Comparison of ENCODE assay signal across 7 cellular contexts in the genomic region with DNA sequence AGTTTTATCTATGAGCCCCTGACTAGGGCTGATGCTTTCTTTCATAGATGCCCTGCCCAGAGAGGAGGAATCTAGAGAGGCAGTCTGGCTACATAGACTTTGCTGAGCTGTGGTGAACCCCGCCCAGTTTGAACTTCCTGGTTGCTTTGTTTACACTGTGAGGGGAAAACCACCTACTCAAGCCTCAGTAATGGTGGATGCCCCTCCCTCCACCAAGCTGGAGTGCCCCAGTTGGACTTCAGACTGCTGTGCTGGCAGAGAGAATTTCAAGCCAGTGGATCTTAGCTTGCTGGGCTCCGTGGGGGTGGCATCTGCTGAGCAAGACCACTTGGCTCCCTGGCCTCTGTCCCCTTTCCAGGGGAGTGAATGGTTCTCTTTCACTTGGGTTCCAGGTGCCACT.
DNase-seq lines count a peak whose midpoint lies in the region; ATAC-seq and TF ChIP-seq lines count a peak whose summit lies in the region.
"Not testable (repeated sequence)": the region's sequence is repeated elsewhere in the genome, so short reads cannot be mapped to it uniquely, and the experiment has no call there.

No MANE protein-coding gene starts in this region.

- CTCF ChIA-PET in activated CD8-positive, alpha-beta T cell treated with anti-CD3 and anti-CD28 coated beads, Interleukin-2, amount 10 ng/mL, durations not matched to agents 7 days and 5 days (lab: Charles Lee) = not testable (repeated sequence)

- TF ChIP-seq CTCF in RWPE2 (IDR thresholded peaks at IDR 0.05; ENCODE audit: poor library complexity, severe bottlenecking); foreskin keratinocyte (conservative IDR thresholded peaks at IDR 0.05); mucosa of descending colon (IDR thresholded peaks at IDR 0.05): not testable (repeated sequence)

- POLR2A ChIA-PET in activated CD8-positive, alpha-beta T cell treated with anti-CD3 and anti-CD28 coated beads, Interleukin-2, amount 10 ng/mL, durations not matched to agents 7 days and 5 days (lab: Charles Lee) = not testable (repeated sequence)

- H3K4me3 ChIP-seq in RWPE2 (ENCODE audit: severe bottlenecking); mucosa of descending colon: not testable (repeated sequence)

- H3K4me1 ChIP-seq in RWPE2 (ENCODE audit: insufficient read depth, poor library complexity, severe bottlenecking); foreskin keratinocyte; mucosa of descending colon (ENCODE audit: low read depth): not testable (repeated sequence)

- not testable (repeated sequence) for H3K36me3 ChIP-seq in RWPE2 (ENCODE audit: low read depth); mucosa of descending colon (ENCODE audit: low read depth)

- H3K4me3 Mint-ChIP-seq in activated CD8-positive, alpha-beta T cell treated with anti-CD3 and anti-CD28 coated beads, Interleukin-2, amount 10 ng/mL, durations not matched to agents 7 days and 5 days = not testable (repeated sequence)

- not testable (repeated sequence) for H3K27me3 ChIP-seq in RWPE2 (ENCODE audit: insufficient read depth, poor library complexity, severe bottlenecking); foreskin keratinocyte

- intact Hi-C loops in mucosa of descending colon (cut with DNase I, micrococcal nuclease) = not testable (repeated sequence)

- not testable (repeated sequence) for H3K9me3 Mint-ChIP-seq in activated CD8-positive, alpha-beta T cell treated with anti-CD3 and anti-CD28 coated beads, Interleukin-2, amount 10 ng/mL, durations not matched to agents 7 days and 5 days (ENCODE audit: insufficient read depth)

- not testable (repeated sequence) for H3K27ac ChIP-seq in RWPE2 (ENCODE audit: poor library complexity, severe bottlenecking); foreskin keratinocyte

- DNase-seq in DMS53 (lab: John Stamatoyannopoulos, UW) (peak; percentile 81), HT1080 (ENCODE audit: low read depth) (peak; percentile 47), NCI-H510A treated with DMSO at 0.1 percent for 48 hours (lab: John Stamatoyannopoulos, UW) (peak; percentile 0), foreskin keratinocyte (peak; percentile 5 to 25), mucosa of descending colon (peak; percentile 62 to 84 (median 74))
- not testable (repeated sequence) for DNase-seq in RWPE2 (ENCODE audit: low spot score)
- peak; percentile 20 for DNase-seq in activated CD8-positive, alpha-beta T cell treated with anti-CD3 and anti-CD28 coated beads, Interleukin-2, amount 10 ng/mL, durations not matched to agents 7 days and 5 days

- not testable (repeated sequence) for H3K9me3 ChIP-seq in RWPE2 (ENCODE audit: severe bottlenecking); mucosa of descending colon

- 0 out of 3 replicates have a peak, but pooled peaks have one; percentile 21 for ATAC-seq in RWPE2 (ENCODE audit: low read depth)
- ATAC-seq in activated CD8-positive, alpha-beta T cell treated with anti-CD3 and anti-CD28 coated beads, Interleukin-2, amount 10 ng/mL, durations not matched to agents 7 days and 5 days; foreskin keratinocyte: not testable (repeated sequence)
- peak; percentile 96 for ATAC-seq in mucosa of descending colon

- H3K36me3 Mint-ChIP-seq in activated CD8-positive, alpha-beta T cell treated with anti-CD3 and anti-CD28 coated beads, Interleukin-2, amount 10 ng/mL, durations not matched to agents 7 days and 5 days (ENCODE audit: low read depth) = not testable (repeated sequence)

- not testable (repeated sequence) for H3K4me1 Mint-ChIP-seq in activated CD8-positive, alpha-beta T cell treated with anti-CD3 and anti-CD28 coated beads, Interleukin-2, amount 10 ng/mL, durations not matched to agents 7 days and 5 days (ENCODE audit: low read depth)

- H3K27ac Mint-ChIP-seq in activated CD8-positive, alpha-beta T cell treated with anti-CD3 and anti-CD28 coated beads, Interleukin-2, amount 10 ng/mL, durations not matched to agents 7 days and 5 days = not testable (repeated sequence)

- H3K27me3 Mint-ChIP-seq in activated CD8-positive, alpha-beta T cell treated with anti-CD3 and anti-CD28 coated beads, Interleukin-2, amount 10 ng/mL, durations not matched to agents 7 days and 5 days (ENCODE audit: low read depth) = not testable (repeated sequence)
